ENCODE assay signal across 1 cellular context in the genomic region with DNA sequence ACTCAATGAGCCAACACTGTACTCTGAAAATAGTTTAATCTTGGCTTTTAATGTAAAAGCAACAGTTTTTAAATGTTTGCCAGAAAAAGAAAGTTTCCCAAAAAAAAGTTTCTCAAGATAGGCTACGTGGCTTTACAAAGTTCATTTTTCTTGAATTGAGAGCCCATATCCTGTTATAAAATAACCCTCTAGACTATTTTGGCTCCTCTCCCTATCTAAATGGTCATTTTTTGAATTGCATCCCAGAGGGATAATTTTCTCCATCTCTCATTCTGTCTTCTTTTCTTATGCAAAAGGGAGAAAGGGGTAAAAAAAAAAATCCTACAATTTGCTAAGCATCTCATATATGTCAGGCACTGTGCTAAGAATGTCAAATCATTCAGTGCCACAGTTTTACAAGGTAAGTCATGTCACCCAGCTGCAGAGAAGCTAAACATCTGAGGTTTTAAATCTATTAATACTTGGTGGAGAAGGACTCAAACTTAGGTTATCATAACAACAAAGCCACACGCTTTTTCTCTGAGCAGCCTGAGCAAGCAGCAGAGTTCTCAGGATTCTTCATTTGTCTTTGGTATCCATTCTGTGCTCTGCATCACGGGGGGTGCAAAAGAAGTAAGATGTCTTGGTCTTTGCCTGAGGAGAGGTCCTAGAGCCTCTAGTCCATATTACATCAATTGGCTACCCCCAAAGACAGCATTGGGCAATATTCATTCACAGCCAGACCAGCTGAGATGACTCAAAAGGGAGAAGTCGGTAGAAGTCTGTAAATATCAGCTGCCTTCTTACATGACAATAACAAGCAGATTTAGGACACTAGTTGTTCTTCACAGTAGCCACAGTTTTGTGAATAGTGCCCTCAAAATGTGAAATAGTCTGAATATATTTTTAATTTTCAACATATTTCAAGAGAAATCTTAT.
TF ChIP-seq lines count a peak whose summit lies in the region.

No MANE protein-coding gene starts in this region.

TF ChIP-seq in SK-N-SH, 30 proteins besides CTCF, POLR2A, EP300 and RAD21 (continued from another document):
- TF ChIP-seq, protein P1, sequence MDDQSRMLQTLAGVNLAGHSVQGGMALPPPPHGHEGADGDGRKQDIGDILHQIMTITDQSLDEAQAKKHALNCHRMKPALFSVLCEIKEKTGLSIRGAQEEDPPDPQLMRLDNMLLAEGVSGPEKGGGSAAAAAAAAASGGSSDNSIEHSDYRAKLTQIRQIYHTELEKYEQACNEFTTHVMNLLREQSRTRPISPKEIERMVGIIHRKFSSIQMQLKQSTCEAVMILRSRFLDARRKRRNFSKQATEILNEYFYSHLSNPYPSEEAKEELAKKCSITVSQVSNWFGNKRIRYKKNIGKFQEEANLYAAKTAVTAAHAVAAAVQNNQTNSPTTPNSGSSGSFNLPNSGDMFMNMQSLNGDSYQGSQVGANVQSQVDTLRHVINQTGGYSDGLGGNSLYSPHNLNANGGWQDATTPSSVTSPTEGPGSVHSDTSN (IDR thresholded peaks at IDR 0.05): no peak
- TF ChIP-seq NFIC (IDR thresholded peaks at IDR 0.05; ENCODE audit: borderline replicate concordance) (no peak), RCOR1 (IDR thresholded peaks at IDR 0.05; ENCODE audit: low read length) (no peak), EZH2phosphoT487 (IDR thresholded peaks at IDR 0.05; ENCODE audit: borderline replicate concordance, low read depth) (no peak), RFX5 (IDR thresholded peaks at IDR 0.05; ENCODE audit: low read length) (no peak), FOXJ3 (CRISPR knock-in tag; IDR thresholded peaks at IDR 0.05) (no peak)
- TF ChIP-seq, protein P2, sequence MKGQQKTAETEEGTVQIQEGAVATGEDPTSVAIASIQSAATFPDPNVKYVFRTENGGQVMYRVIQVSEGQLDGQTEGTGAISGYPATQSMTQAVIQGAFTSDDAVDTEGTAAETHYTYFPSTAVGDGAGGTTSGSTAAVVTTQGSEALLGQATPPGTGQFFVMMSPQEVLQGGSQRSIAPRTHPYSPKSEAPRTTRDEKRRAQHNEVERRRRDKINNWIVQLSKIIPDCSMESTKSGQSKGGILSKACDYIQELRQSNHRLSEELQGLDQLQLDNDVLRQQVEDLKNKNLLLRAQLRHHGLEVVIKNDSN (IDR thresholded peaks at IDR 0.05; ENCODE audit: borderline replicate concordance, low read depth): no peak
- TF ChIP-seq, protein P3, sequence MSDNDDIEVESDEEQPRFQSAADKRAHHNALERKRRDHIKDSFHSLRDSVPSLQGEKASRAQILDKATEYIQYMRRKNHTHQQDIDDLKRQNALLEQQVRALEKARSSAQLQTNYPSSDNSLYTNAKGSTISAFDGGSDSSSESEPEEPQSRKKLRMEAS (IDR thresholded peaks at IDR 0.05; ENCODE audit: low read depth): no peak
- TF ChIP-seq, protein P4, sequence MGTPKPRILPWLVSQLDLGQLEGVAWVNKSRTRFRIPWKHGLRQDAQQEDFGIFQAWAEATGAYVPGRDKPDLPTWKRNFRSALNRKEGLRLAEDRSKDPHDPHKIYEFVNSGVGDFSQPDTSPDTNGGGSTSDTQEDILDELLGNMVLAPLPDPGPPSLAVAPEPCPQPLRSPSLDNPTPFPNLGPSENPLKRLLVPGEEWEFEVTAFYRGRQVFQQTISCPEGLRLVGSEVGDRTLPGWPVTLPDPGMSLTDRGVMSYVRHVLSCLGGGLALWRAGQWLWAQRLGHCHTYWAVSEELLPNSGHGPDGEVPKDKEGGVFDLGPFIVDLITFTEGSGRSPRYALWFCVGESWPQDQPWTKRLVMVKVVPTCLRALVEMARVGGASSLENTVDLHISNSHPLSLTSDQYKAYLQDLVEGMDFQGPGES (IDR thresholded peaks at IDR 0.05; ENCODE audit: low read depth, low read length): no peak
